Comparison of ENCODE assay signal across 14 cellular contexts in genomic region chr7:2120841-2121830, GRCh38.
DNase-seq lines count a peak whose midpoint lies in the region; TF ChIP-seq lines count a peak whose summit lies in the region.
"Had no signal": no experiment of that assay in that cellular context is flagged by ENCODE, and none has a peak within 500 bp of the region (broad histone marks: within the 10 kb centered on the region; RNA-seq: fewer than 3 reads in every experiment).

No MANE protein-coding gene starts in this region.

- no peak for DNase-seq in left ventricle myocardium inferior
- no peak for DNase-seq in right atrium auricular region (ENCODE audit: low spot score)
- peak; percentile 13 for DNase-seq in NCI-H2196 treated with DMSO at 0.1 percent for 48 hours (lab: John Stamatoyannopoulos, UW; ENCODE audit: unreplicated experiment)
- DNase-seq in choroid plexus epithelial cell (ENCODE audit: low read depth) = peak; percentile 41
- DNase-seq in testis = peak; percentile 50
- DNase-seq in NCI-H1417 treated with DMSO at 0.1 percent for 48 hours (lab: John Stamatoyannopoulos, UW) = no peak
- no peak for DNase-seq in activated CD8-positive, alpha-beta memory T cell treated with anti-CD3 and anti-CD28 coated beads for 24 hours
- no peak for DNase-seq in effector CD4-positive, alpha-beta T cell
- DNase-seq: activated CD4-positive, alpha-beta T cell treated with anti-CD3 and anti-CD28 coated beads for 1 hour; body of pancreas; esophagus squamous epithelium; lower lobe of right lung; T1000; thyroid gland had no signal

- H3K36me3 ChIP-seq in left ventricle myocardium inferior (no peaks in the 10 kb centered on the region), right atrium auricular region (no peaks in the 10 kb centered on the region), testis (ENCODE audit: low read depth, missing control alignments) (no peaks in the 10 kb centered on the region)
- H3K36me3 ChIP-seq: thyroid gland had no signal

- no peak overlapping the region for H3K4me3 ChIP-seq in left ventricle myocardium inferior
- no peak overlapping the region for H3K4me3 ChIP-seq in right atrium auricular region
- H3K4me3 ChIP-seq in choroid plexus epithelial cell (ENCODE audit: low read depth, low read length) = no peak overlapping the region
- no peak overlapping the region for H3K4me3 ChIP-seq in testis
- H3K4me3 ChIP-seq: body of pancreas, esophagus squamous epithelium, lower lobe of right lung, thyroid gland had no signal

- no peaks in the 10 kb centered on the region for H3K9me3 ChIP-seq in left ventricle myocardium inferior (replicated peaks)
- H3K9me3 ChIP-seq in right atrium auricular region = no peaks in the 10 kb centered on the region
- no peaks in the 10 kb centered on the region for H3K9me3 ChIP-seq in testis
- H3K9me3 ChIP-seq: body of pancreas, esophagus squamous epithelium, lower lobe of right lung, thyroid gland had no signal

- 86 to 87% methylated on average over 10 to 37 of the region's 37 CpGs for WGBS in testis, 2 donors

- H3K27ac ChIP-seq in left ventricle myocardium inferior (replicated peaks) (peak overlapping the region; percentile 58), right atrium auricular region (no peak overlapping the region), testis (no peak overlapping the region)
- H3K27ac ChIP-seq: body of pancreas, lower lobe of right lung, thyroid gland had no signal

- intact Hi-C loops in left ventricle myocardium inferior (cut with micrococcal nuclease) (no loop called here), testis (cut with DNase I; ENCODE audit: low total_unique reads) (no loop called here)

- peaks cover 40% of the 10 kb centered on the region for H3K4me1 ChIP-seq in left ventricle myocardium inferior
- peaks cover 0 to 50% of the 10 kb centered on the region in 2 donors for H3K4me1 ChIP-seq in right atrium auricular region
- peaks cover 30% of the 10 kb centered on the region for H3K4me1 ChIP-seq in testis
- H3K4me1 ChIP-seq: body of pancreas had no signal

- TF ChIP-seq CTCF in left ventricle myocardium inferior (IDR thresholded peaks at IDR 0.05; ENCODE audit: borderline replicate concordance) = peak; percentile 8
- TF ChIP-seq CTCF in right atrium auricular region (IDR thresholded peaks at IDR 0.05) = no peak
- TF ChIP-seq CTCF in choroid plexus epithelial cell (conservative IDR thresholded peaks at IDR 0.05; ENCODE audit: low read depth, low read length) = peak; percentile 21
- TF ChIP-seq CTCF in testis (IDR thresholded peaks at IDR 0.05) = no peak

- H3K27me3 ChIP-seq in left ventricle myocardium inferior (ENCODE audit: low read depth) (no peaks in the 10 kb centered on the region), right atrium auricular region (no peaks in the 10 kb centered on the region), testis (no peaks in the 10 kb centered on the region)
- H3K27me3 ChIP-seq: body of pancreas, esophagus squamous epithelium, thyroid gland had no signal

- no peak for TF ChIP-seq POLR2A in testis (IDR thresholded peaks at IDR 0.05)

Comparison
In these comparisons a context has a peak if more than half of its experiments do, and no peak if none do; other contexts are left out.
1. CTCF ChIP-seq: peak in left ventricle myocardium inferior (single experiment) and choroid plexus epithelial cell (single experiment); none in right atrium auricular region (0 of 2) and testis (0 of 3).
2. DNase-seq: peak in NCI-H2196 treated with DMSO at 0.1 percent for 48 hours (single experiment), choroid plexus epithelial cell (single experiment) and testis (single experiment); none in left ventricle myocardium inferior (single experiment), right atrium auricular region (single experiment), NCI-H1417 treated with DMSO at 0.1 percent for 48 hours (single experiment), activated CD8-positive, alpha-beta memory T cell treated with anti-CD3 and anti-CD28 coated beads for 24 hours (single experiment) and effector CD4-positive, alpha-beta T cell (single experiment).